23 cellular contexts compared by ENCODE assay signal in the genomic region with DNA sequence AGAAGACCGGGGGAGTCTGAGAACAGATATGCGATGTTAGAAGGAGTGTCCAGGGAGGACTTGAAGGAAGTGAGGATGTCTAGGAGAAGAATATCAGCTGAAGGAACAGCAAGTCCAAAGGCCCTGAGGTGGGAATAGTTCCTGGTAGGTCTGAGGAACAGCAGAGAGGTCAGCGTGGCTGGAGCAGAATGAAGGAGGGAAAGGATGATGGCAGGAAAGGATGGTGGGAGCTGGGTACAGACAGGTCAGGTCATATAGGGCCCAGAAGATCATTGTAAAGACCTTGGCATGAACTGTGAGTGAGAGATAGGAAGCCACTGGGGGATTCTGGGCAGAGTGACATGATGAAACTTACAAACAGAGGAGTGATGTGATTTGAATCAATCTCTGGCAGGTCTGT.
"Had no signal": no experiment of that assay in that cellular context is flagged by ENCODE, and none has a peak within 500 bp of the region (broad histone marks: within the 10 kb centered on the region; RNA-seq: fewer than 3 reads in every experiment).

No MANE protein-coding gene starts in this region.

- H3K9me3 ChIP-seq: gastrocnemius medialis, pancreas, psoas muscle, right atrium auricular region, vagina had no signal

- H3K27me3 Mint-ChIP-seq: effector memory CD8-positive, alpha-beta T cell; naive B cell; type B pancreatic cell had no signal

- FAIRE-seq: pancreas had no signal

- H3K9me3 Mint-ChIP-seq: activated T-cell treated with anti-CD3 and anti-CD28 coated beads, Interleukin-2, amount 50 U/mL, for 72 hours; effector memory CD8-positive, alpha-beta T cell; mesothelial cell of epicardium; type B pancreatic cell had no signal

- H3K4me1 ChIP-seq: psoas muscle had no signal

- H3K4me3 ChIP-seq: coronary artery, gastrocnemius medialis, pancreas, psoas muscle, right atrium auricular region, vagina had no signal

- H3K4me3 Mint-ChIP-seq: activated T-cell treated with anti-CD3 and anti-CD28 coated beads, Interleukin-2, amount 50 U/mL, for 72 hours; effector memory CD8-positive, alpha-beta T cell; mesothelial cell of epicardium; type B pancreatic cell had no signal

- H3K36me3 ChIP-seq: gastrocnemius medialis, pancreas, right atrium auricular region, vagina had no signal

- H3K27me3 ChIP-seq: gastrocnemius medialis, pancreas, right atrium auricular region, vagina had no signal

- ATAC-seq: activated naive CD4-positive, alpha-beta T cell treated with anti-CD3 and anti-CD28 coated beads, Interleukin-2, amount 50 U/mL, for 72 hours; activated T-cell treated with anti-CD3 and anti-CD28 coated beads, Interleukin-2, amount 50 U/mL, for 72 hours; effector memory CD8-positive, alpha-beta T cell; gastrocnemius medialis; left cardiac atrium; pancreas; psoas muscle had no signal

- DNase-seq: activated CD4-positive, alpha-beta T cell treated with anti-CD3 and anti-CD28 coated beads for 4 hours; activated CD4-positive, alpha-beta T cell treated with anti-CD3 and anti-CD28 coated beads, Interleukin-2, amount 50 U/mL, for 4 hours; activated naive CD4-positive, alpha-beta T cell; activated T-cell treated with anti-CD3 and anti-CD28 coated beads for 4 hours; activated T-cell treated with anti-CD3 and anti-CD28 coated beads, Interleukin-2, amount 50 U/mL, for 72 hours; anterior cingulate cortex; cerebellar nuclear complex; effector memory CD8-positive, alpha-beta T cell; erythroblast; gastrocnemius medialis; glutamatergic neuron; left cardiac atrium; mammary epithelial cell; naive B cell; pancreas; psoas muscle; stimulated activated naive CD4-positive, alpha-beta T cell treated with Interleukin-2 at 50 U/mL for 16 hours had no signal

- H3K27ac ChIP-seq: coronary artery, gastrocnemius medialis, pancreas, psoas muscle, right atrium auricular region, vagina had no signal

- H3K27ac Mint-ChIP-seq: activated naive CD4-positive, alpha-beta T cell treated with anti-CD3 and anti-CD28 coated beads, Interleukin-2, amount 50 U/mL, for 72 hours; activated T-cell treated with anti-CD3 and anti-CD28 coated beads, Interleukin-2, amount 50 U/mL, for 72 hours; effector memory CD8-positive, alpha-beta T cell; mesothelial cell of epicardium; naive B cell; type B pancreatic cell had no signal
